Comparison of ENCODE assay signal across 4 cellular contexts in the genomic region with DNA sequence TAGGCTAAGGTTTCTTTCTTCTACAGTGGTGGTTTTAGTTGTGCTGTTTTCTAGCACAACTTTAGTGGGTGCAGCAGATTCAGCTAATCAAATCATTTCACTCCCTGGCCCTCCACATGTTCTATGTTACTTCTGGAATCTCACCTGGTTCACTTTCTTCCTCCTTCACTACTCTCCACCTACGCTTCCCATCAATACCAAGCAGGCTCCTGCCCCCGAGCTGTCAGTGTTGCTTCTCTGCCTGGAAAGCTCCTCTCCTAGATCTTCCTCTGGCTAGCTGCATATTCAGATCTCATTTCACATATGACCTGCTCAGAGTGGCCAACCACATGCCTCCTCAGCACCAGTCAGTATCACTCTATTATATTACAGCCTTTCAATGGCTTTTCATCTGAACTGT. TPM values are rescaled to one million over a fixed set of nuclear protein-coding genes. Genes with fewer than 3 reads are reported as not detected.
"Had no signal": no experiment of that assay in that cellular context is flagged by ENCODE, and none has a peak within 500 bp of the region (broad histone marks: within the 10 kb centered on the region; RNA-seq: fewer than 3 reads in every experiment).

No MANE protein-coding gene starts in this region.

- DNase-seq: GDM1, GF-D8 had no signal

- H3K4me3 ChIP-seq: GM12878 had no signal

RNA-seq across cellular contexts. Expression of a gene that starts 19.6 kb away (rescaled TPM):
- total RNA-seq: G401 had no signal
